8 cellular contexts compared by ENCODE assay signal in the genomic region with DNA sequence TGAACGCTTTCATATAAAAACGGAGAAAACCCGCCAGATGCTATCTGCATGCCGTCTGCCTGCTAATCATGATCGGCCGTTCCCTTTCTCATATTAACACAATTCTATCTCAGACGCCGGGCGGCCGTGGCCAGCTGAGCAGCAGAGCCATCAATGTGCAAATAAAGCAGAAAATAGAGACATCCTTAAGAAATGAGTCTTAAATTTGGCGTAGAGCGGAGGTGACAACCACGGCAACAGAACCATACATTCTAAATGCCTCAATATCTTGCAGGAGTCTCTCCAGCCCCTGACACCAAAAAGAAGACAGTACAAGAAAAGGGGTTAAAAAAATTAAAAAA. TPM values are rescaled to one million over a fixed set of nuclear protein-coding genes. Genes with fewer than 3 reads are reported as not detected.
DNase-seq lines count a peak whose midpoint lies in the region; ATAC-seq and TF ChIP-seq lines count a peak whose summit lies in the region.

No MANE protein-coding gene starts in this region.

- no peak for TF ChIP-seq CTCF in CD4-positive, alpha-beta T cell (IDR thresholded peaks at IDR 0.05)
- no peak for TF ChIP-seq CTCF in activated CD8-positive, alpha-beta T cell treated with anti-CD3 and anti-CD28 coated beads for 36 hours (IDR thresholded peaks at IDR 0.05)
- no peak for TF ChIP-seq CTCF in tibial artery (IDR thresholded peaks at IDR 0.05)

- CTCF ChIA-PET in CD4-positive, alpha-beta T cell (lab: Charles Lee): no interaction called here
- CTCF ChIA-PET in activated CD8-positive, alpha-beta T cell treated with anti-CD3 and anti-CD28 coated beads for 36 hours (lab: Charles Lee): interaction anchor here (1.4 kb wide), 1 partner anchor 8 kb away, joined by 4 read pairs; no protein-coding TSS in a partner anchor

- no peak for DNase-seq in CD4-positive, alpha-beta T cell
- peak; percentile 37 for DNase-seq in activated CD8-positive, alpha-beta T cell treated with anti-CD3 and anti-CD28 coated beads for 36 hours
- DNase-seq in tibial artery (no peak), posterior vena cava (ENCODE audit: low spot score) (no peak)
- DNase-seq in activated naive CD4-positive, alpha-beta T cell treated with Interleukin-2 at 50 U/mL for 16 hours: no peak

- H3K4me3 Mint-ChIP-seq in CD4-positive, alpha-beta T cell: peak overlapping the region; percentile 84
- peak overlapping the region; percentile 43 to 96 (median 87) for H3K4me3 Mint-ChIP-seq in IgD-negative memory B cell
- peak overlapping the region; percentile 83 for H3K4me3 Mint-ChIP-seq in activated CD8-positive, alpha-beta T cell treated with anti-CD3 and anti-CD28 coated beads for 36 hours

- H3K4me3 ChIP-seq in iPS-18a (ENCODE audit: low read length): peak overlapping the region; percentile 61
- H3K4me3 ChIP-seq in tibial artery: peak overlapping the region; percentile 69 to 80

- no peak for ATAC-seq in CD4-positive, alpha-beta T cell (ENCODE audit: poor library complexity)
- ATAC-seq in activated CD8-positive, alpha-beta T cell treated with anti-CD3 and anti-CD28 coated beads for 36 hours: no peak
- ATAC-seq in GM21515 (IDR thresholded peaks at IDR 0.05; ENCODE audit: unreplicated experiment): no peak

- H3K27me3 Mint-ChIP-seq in CD4-positive, alpha-beta T cell: peaks cover 77% of the 10 kb centered on the region
- peaks cover 46% of the 10 kb centered on the region for H3K27me3 Mint-ChIP-seq in IgD-negative memory B cell
- H3K27me3 Mint-ChIP-seq in activated CD8-positive, alpha-beta T cell treated with anti-CD3 and anti-CD28 coated beads for 36 hours: peaks cover 53% of the 10 kb centered on the region

- peaks cover 38% of the 10 kb centered on the region for H3K4me1 Mint-ChIP-seq in CD4-positive, alpha-beta T cell (ENCODE audit: low read depth)
- peaks cover 13 to 17% (median 15%) of the 10 kb centered on the region in 3 donors for H3K4me1 Mint-ChIP-seq in IgD-negative memory B cell
- peaks cover 30% of the 10 kb centered on the region for H3K4me1 Mint-ChIP-seq in activated CD8-positive, alpha-beta T cell treated with anti-CD3 and anti-CD28 coated beads for 36 hours (ENCODE audit: low read depth)

- H3K27me3 ChIP-seq in CD4-positive, alpha-beta T cell (ENCODE audit: control insufficient read depth, insufficient read depth, low read length): peaks cover 81% of the 10 kb centered on the region
- H3K27me3 ChIP-seq in iPS-18a (ENCODE audit: control insufficient read depth, insufficient read depth, low read length) (peaks cover 65% of the 10 kb centered on the region), tibial artery (no peaks in the 10 kb centered on the region)

- no peak overlapping the region for H3K27ac ChIP-seq in CD4-positive, alpha-beta T cell (ENCODE audit: low read depth, low read length)
- H3K27ac ChIP-seq in iPS-18a (ENCODE audit: low read length) (no peak overlapping the region), tibial artery (peak overlapping the region; percentile 94 to 96)

- H3K9me3 Mint-ChIP-seq in CD4-positive, alpha-beta T cell: peaks cover 2% of the 10 kb centered on the region
- H3K9me3 Mint-ChIP-seq in IgD-negative memory B cell: peaks cover 4 to 16% (median 6%) of the 10 kb centered on the region in 3 donors
- no peaks in the 10 kb centered on the region for H3K9me3 Mint-ChIP-seq in activated CD8-positive, alpha-beta T cell treated with anti-CD3 and anti-CD28 coated beads for 36 hours

- no peak overlapping the region for H3K27ac Mint-ChIP-seq in CD4-positive, alpha-beta T cell
- H3K27ac Mint-ChIP-seq in IgD-negative memory B cell: peak overlapping the region in 2 of 3 donors; percentile 1 to 84
- peak overlapping the region; percentile 71 for H3K27ac Mint-ChIP-seq in activated CD8-positive, alpha-beta T cell treated with anti-CD3 and anti-CD28 coated beads for 36 hours

- POLR2A ChIA-PET in CD4-positive, alpha-beta T cell (lab: Charles Lee): interaction anchor here (1.6 kb wide), 1 partner anchor 8 kb away, joined by 5 read pairs; no protein-coding TSS in a partner anchor
- POLR2A ChIA-PET in activated CD8-positive, alpha-beta T cell treated with anti-CD3 and anti-CD28 coated beads for 36 hours (lab: Charles Lee): no interaction called here

- H3K36me3 Mint-ChIP-seq in CD4-positive, alpha-beta T cell (ENCODE audit: low read depth): peaks cover 7% of the 10 kb centered on the region
- peaks cover 5% of the 10 kb centered on the region for H3K36me3 Mint-ChIP-seq in IgD-negative memory B cell
- H3K36me3 Mint-ChIP-seq in activated CD8-positive, alpha-beta T cell treated with anti-CD3 and anti-CD28 coated beads for 36 hours (ENCODE audit: low read depth): peaks cover 10% of the 10 kb centered on the region

- peak overlapping the region; percentile 12 for H3K9ac ChIP-seq in iPS-18a (ENCODE audit: low read length)

- intact Hi-C loops in CD4-positive, alpha-beta T cell (cut with DNase I, micrococcal nuclease): no loop called here
- intact Hi-C loops in activated CD8-positive, alpha-beta T cell treated with anti-CD3 and anti-CD28 coated beads for 36 hours (cut with micrococcal nuclease): no loop called here
- intact Hi-C loops in tibial artery (cut with DNase I; ENCODE audit: low total_unique reads): no loop called here
- intact Hi-C loops in posterior vena cava (cut with DNase I): no loop called here

- H3K9me3 ChIP-seq in CD4-positive, alpha-beta T cell (ENCODE audit: control insufficient read depth, low read length): peaks cover 9% of the 10 kb centered on the region
- H3K9me3 ChIP-seq in iPS-18a (ENCODE audit: control insufficient read depth, low read depth, low read length) (no peaks in the 10 kb centered on the region), tibial artery (no peaks in the 10 kb centered on the region)

- H3K4me1 ChIP-seq in iPS-18a (ENCODE audit: control insufficient read depth, low read depth, low read length) (peaks cover 15% of the 10 kb centered on the region), tibial artery (peaks cover 0 to 50% (median 21%) of the 10 kb centered on the region in 4 donors)

- H3K36me3 ChIP-seq in iPS-18a (ENCODE audit: control insufficient read depth, low read depth, low read length) (no peaks in the 10 kb centered on the region), tibial artery (peaks cover 0 to 7% (median 0%) of the 10 kb centered on the region in 3 donors)

RNA-seq across cellular contexts. Expression of gene IRX5, which starts 2.7 kb away (rescaled TPM):
- not detected for total RNA-seq in CD4-positive, alpha-beta T cell
- not detected for polyA plus RNA-seq in IgD-negative memory B cell
- under 1 TPM; 0.14 to 0.34 TPM for total RNA-seq in activated CD8-positive, alpha-beta T cell treated with anti-CD3 and anti-CD28 coated beads for 36 hours
- 1 to 10 TPM in 1 of 2 donors, under 1 TPM in 1; 0.38 to 1.1 TPM for total RNA-seq in posterior vena cava

Comparison
In these comparisons a context has a peak if more than half of its experiments do, and no peak if none do; other contexts are left out.
1. H3K27ac ChIP-seq: peak in tibial artery (2 of 2); none in CD4-positive, alpha-beta T cell (single experiment) and iPS-18a (single experiment).
2. Peak in every context shown above with its lines, with median percentiles within 50 percentile points of each other: H3K4me3 Mint-ChIP-seq.